Comparison of ENCODE assay signal across 13 cellular contexts in genomic region chr5:93342563-93343061, GRCh38.
DNase-seq lines count a peak whose midpoint lies in the region; ATAC-seq and TF ChIP-seq lines count a peak whose summit lies in the region.
"Had no signal": no experiment of that assay in that cellular context is flagged by ENCODE, and none has a peak within 500 bp of the region (broad histone marks: within the 10 kb centered on the region; RNA-seq: fewer than 3 reads in every experiment).

No MANE protein-coding gene starts in this region.

- ATAC-seq in GM18505 (IDR thresholded peaks at IDR 0.05; ENCODE audit: unreplicated experiment) = peak; percentile 56
- ATAC-seq in GM19467 (IDR thresholded peaks at IDR 0.05; ENCODE audit: unreplicated experiment) = peak; percentile 63
- peak; percentile 72 for ATAC-seq in HG03280 (IDR thresholded peaks at IDR 0.05; ENCODE audit: unreplicated experiment)
- no peak for ATAC-seq in right cardiac atrium

- peak; percentile 45 for DNase-seq in inferior parietal cortex (ENCODE audit: extremely low spot score)
- no peak for DNase-seq in activated CD4-positive, alpha-beta T cell treated with anti-CD3 and anti-CD28 coated beads for 48 hours
- DNase-seq in hypothalamus (lab: John Stamatoyannopoulos, UW) = no peak
- no peak for DNase-seq in right cardiac atrium
- no peak for DNase-seq in NCI-H146 (lab: John Stamatoyannopoulos, UW)
- DNase-seq: activated CD4-positive, alpha-beta T cell treated with anti-CD3 and anti-CD28 coated beads, Interleukin-2, amount 50 U/mL, for 4 hours; COR-L47; Kasumi-1; stimulated activated CD4-positive, alpha-beta T cell treated with anti-CD3 and anti-CD28 coated beads, Interleukin-1b, Interleukin-23, amount 100 ng/mL, for 48 hours; trophoblast cell had no signal

- H3K4me3 ChIP-seq in right cardiac atrium (ENCODE audit: low read length) = no peak overlapping the region

- H3K27me3 ChIP-seq in right cardiac atrium (ENCODE audit: control insufficient read depth, insufficient read depth) = no peaks in the 10 kb centered on the region

- no peak for TF ChIP-seq POLR2A in GM18505 (IDR thresholded peaks at IDR 0.05; ENCODE audit: borderline replicate concordance, extremely low read depth, insufficient read depth, insufficient read length)

- H3K9me3 ChIP-seq in right cardiac atrium (ENCODE audit: control insufficient read depth, low read length) = no peaks in the 10 kb centered on the region

- H3K4me1 ChIP-seq in right cardiac atrium (ENCODE audit: control insufficient read depth, insufficient read depth, low read length) = no peaks in the 10 kb centered on the region

- H3K27ac ChIP-seq in right cardiac atrium (ENCODE audit: low read length) = no peak overlapping the region

- WGBS in right cardiac atrium = 73% methylated on average over 6 of the region's 6 CpGs

- intact Hi-C loops in right cardiac atrium (cut with DNase I) = no loop called here

Comparison
In these comparisons a context has a peak if more than half of its experiments do, and no peak if none do; other contexts are left out.
1. ATAC-seq: peak in GM18505 (single experiment), GM19467 (single experiment) and HG03280 (single experiment); none in right cardiac atrium (0 of 2).